In the genomic region with DNA sequence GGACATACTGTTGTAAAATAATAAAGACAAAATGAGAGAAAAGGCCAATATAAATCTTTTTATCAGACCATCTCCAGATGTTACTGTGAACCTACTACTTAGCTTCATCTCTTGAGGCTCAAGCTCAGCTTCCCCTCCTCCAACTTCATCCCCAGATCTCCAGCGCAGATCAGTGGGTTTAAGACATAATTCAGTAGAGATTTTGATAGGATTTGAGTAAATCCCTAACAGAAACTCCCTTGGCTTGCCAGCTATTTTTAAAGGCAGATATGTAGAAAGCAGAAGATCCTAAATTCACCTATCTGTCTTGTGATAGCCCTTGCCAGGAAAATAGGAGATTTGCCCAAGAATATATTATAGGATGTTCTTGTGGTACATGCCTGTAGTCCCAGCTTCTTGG, we compare ENCODE assay signal across 15 cellular contexts.
DNase-seq lines count a peak whose midpoint lies in the region; ATAC-seq and TF ChIP-seq lines count a peak whose summit lies in the region.
"Had no signal": no experiment of that assay in that cellular context is flagged by ENCODE, and none has a peak within 500 bp of the region (broad histone marks: within the 10 kb centered on the region; RNA-seq: fewer than 3 reads in every experiment).

No MANE protein-coding gene starts in this region.

- H2BK12ac ChIP-seq in mesenchymal stem cell (ENCODE audit: low read length in 2 of 2) = no peak overlapping the region

- H4K5ac ChIP-seq in IMR-90 (ENCODE audit: low read depth, low read length) = no peak overlapping the region; the same call in 1 of the 2 replicates

- TF ChIP-seq POLR2A in IMR-90 (IDR thresholded peaks at IDR 0.05; ENCODE audit: low read depth, low read length) = no peak

- POLR2A ChIA-PET in IMR-90 (lab: Charles Lee; ENCODE audit: unreplicated experiment) = no interaction called here

- TF ChIP-seq RAD21 in IMR-90 (IDR thresholded peaks at IDR 0.05; ENCODE audit: low read length) = no peak

- H3K4ac ChIP-seq in IMR-90 (ENCODE audit: low read depth, low read length) = no peak overlapping the region
- no peak overlapping the region for H3K4ac ChIP-seq in mesenchymal stem cell (ENCODE audit: low read depth in 1 of 2, low read length in 2 of 2)

- in situ Hi-C loops in IMR-90 (cut with MboI; ENCODE audit: low sequenced_read_pairs) = no loop called here

- CTCF ChIA-PET in IMR-90 (lab: Yijun Ruan, JAX) = no interaction called here

- H3K4me2 ChIP-seq in IMR-90 (ENCODE audit: low read depth, low read length) = no peak overlapping the region
- H3K4me2 ChIP-seq in mesenchymal stem cell (ENCODE audit: low read length, poor library complexity, severe bottlenecking) = no peak overlapping the region
- H3K4me2 ChIP-seq: BLaER1 treated with 17β-estradiol and CSF1 and Interleukin-3, amounts not matched to agents 10 nM and 100 nM had no signal

- no peak overlapping the region for H3K4me3 ChIP-seq in IMR-90 (ENCODE audit: insufficient read depth, low read depth, low read length)
- no peak overlapping the region for H3K4me3 ChIP-seq in mesenchymal stem cell (ENCODE audit: insufficient read depth in 1 of 2, low read depth in 1 of 2, low read length in 2 of 2)
- H3K4me3 ChIP-seq in BE2C (ENCODE audit: low read depth, low read length) = no peak overlapping the region
- H3K4me3 ChIP-seq: BLaER1 treated with 17β-estradiol and CSF1 and Interleukin-3, amounts not matched to agents 10 nM and 100 nM had no signal

- H3K14ac ChIP-seq in IMR-90 (replicated peaks; ENCODE audit: low read depth, low read length) = peak overlapping the region; percentile 26; the same call in 1 of the 2 replicates
- no peak overlapping the region for H3K14ac ChIP-seq in mesenchymal stem cell (ENCODE audit: low read length in 2 of 2)

- H4K91ac ChIP-seq in IMR-90 (ENCODE audit: insufficient read depth, low read depth, low read length) (no peak overlapping the region), mesenchymal stem cell (ENCODE audit: low read length) (no peak overlapping the region)

- TF ChIP-seq CTCF in IMR-90 (conservative IDR thresholded peaks at IDR 0.05; ENCODE audit: low read depth, low read length) (no peak), BE2C (IDR thresholded peaks at IDR 0.05; ENCODE audit: low read depth, low read length) (no peak)

- H3K9ac ChIP-seq in IMR-90 (ENCODE audit: low read depth, low read length) = no peak overlapping the region
- H3K9ac ChIP-seq in mesenchymal stem cell (ENCODE audit: low read length) = no peak overlapping the region
- H3K9ac ChIP-seq: BLaER1 treated with 17β-estradiol and CSF1 and Interleukin-3, amounts not matched to agents 10 nM and 100 nM had no signal

- WGBS in IMR-90 (ENCODE audit: extremely low coverage in 2 of 2, insufficient read length in 1 of 2), 2 experiments = no CpG with 5 or more reads among the region's 1 CpG
- WGBS in mesenchymal stem cell = no CpG with 5 or more reads among the region's 1 CpG

- H2BK15ac ChIP-seq in IMR-90 (ENCODE audit: low read depth, low read length) = peak overlapping the region; percentile 56; the same call in 1 of the 3 replicates
- H2BK15ac ChIP-seq in mesenchymal stem cell (ENCODE audit: low read depth, poor library complexity, severe bottlenecking) = no peak overlapping the region

- H3K9me1 ChIP-seq in IMR-90 (ENCODE audit: insufficient read depth, low read length) = 0 out of 2 replicates have a peak, but pooled peaks cover 5% of the 10 kb centered on the region

- H4K20me1 ChIP-seq in IMR-90 (ENCODE audit: insufficient read depth, low read length) = no peaks in the 10 kb centered on the region
- H4K20me1 ChIP-seq: BLaER1 treated with 17β-estradiol and CSF1 and Interleukin-3, amounts not matched to agents 10 nM and 100 nM had no signal

- peak overlapping the region; percentile 72; the same call in 1 of the 2 replicates for H2AK5ac ChIP-seq in IMR-90 (ENCODE audit: low read depth, low read length)
- H2AK5ac ChIP-seq in mesenchymal stem cell (ENCODE audit: low read length, severe bottlenecking) = peak overlapping the region; percentile 93

- intact Hi-C loops in IMR-90 (cut with micrococcal nuclease) = no loop called here

- H2BK120ac ChIP-seq in IMR-90 (ENCODE audit: low read depth, low read length) (no peak overlapping the region), mesenchymal stem cell (ENCODE audit: low read depth, low read length) (no peak overlapping the region)

- H3K56ac ChIP-seq in IMR-90 (ENCODE audit: extremely low read depth, insufficient read depth, low read length) = no peak overlapping the region

- H3K18ac ChIP-seq in IMR-90 (ENCODE audit: low read depth, low read length) = peak overlapping the region; percentile 74; the same call in 1 of the 2 replicates
- no peak overlapping the region for H3K18ac ChIP-seq in mesenchymal stem cell (ENCODE audit: low read depth in 1 of 2, low read length in 2 of 2)

- H2AK9ac ChIP-seq in IMR-90 (replicated peaks; ENCODE audit: low read depth, low read length, poor library complexity) = no peak overlapping the region

- dilution Hi-C loops in IMR-90 (cut with HindIII; ENCODE audit: low sequenced_read_pairs, unreplicated experiment) = no loop called here

- no TSS peak for BruUV-seq in IMR-90 (replicated peaks; lab: Mats Ljungman, UMichigan)

- H3K79me1 ChIP-seq in IMR-90 (ENCODE audit: low read depth in 1 of 2, low read length in 2 of 2) = peaks cover 8 to 21% of the 10 kb centered on the region in 2 experiments
- H3K79me1 ChIP-seq in mesenchymal stem cell (replicated peaks; ENCODE audit: low read length, poor library complexity, severe bottlenecking) = peaks cover 7% of the 10 kb centered on the region

- H3K27ac ChIP-seq in IMR-90 (ENCODE audit: insufficient read depth, low read length) (no peak overlapping the region), mesenchymal stem cell (ENCODE audit: low read length, poor library complexity, severe bottlenecking) (peak overlapping the region; percentile 29)
- H3K27ac ChIP-seq: BLaER1 treated with 17β-estradiol and CSF1 and Interleukin-3, amounts not matched to agents 10 nM and 100 nM had no signal

- H2AFZ ChIP-seq in IMR-90 (replicated peaks; ENCODE audit: low read length, poor library complexity) = no peak overlapping the region
- no peak overlapping the region for H2AFZ ChIP-seq in mesenchymal stem cell (ENCODE audit: low read depth, low read length)

- H3K9me3 ChIP-seq in IMR-90 (ENCODE audit: control insufficient read depth, insufficient read depth, low read length) (no peaks in the 10 kb centered on the region), mesenchymal stem cell (ENCODE audit: control insufficient read depth, low read length) (no peaks in the 10 kb centered on the region), BE2C (no peaks in the 10 kb centered on the region; the same call in 1 of the 2 replicates)
- H3K9me3 ChIP-seq: BLaER1 treated with 17β-estradiol and CSF1 and Interleukin-3, amounts not matched to agents 10 nM and 100 nM had no signal

- H3K36me3 ChIP-seq in IMR-90 (ENCODE audit: control insufficient read depth, insufficient read depth, low read length) (no peaks in the 10 kb centered on the region), mesenchymal stem cell (ENCODE audit: control insufficient read depth in 1 of 2, insufficient read depth in 2 of 2, low read depth in 1 of 2, low read length in 2 of 2) (no peaks in the 10 kb centered on the region), BE2C (no peaks in the 10 kb centered on the region; the same call in 1 of the 2 replicates)

- peak; percentile 43 for DNase-seq in D341Med (ENCODE audit: low spot score)
- DNase-seq in IMR-90 = no peak
- peak; percentile 21 for DNase-seq in SK-N-DZ (ENCODE audit: low spot score)
- peak; percentile 6 for DNase-seq in mesenchymal stem cell
- no peak for DNase-seq in stimulated activated CD4-positive, alpha-beta T cell treated with anti-CD3 and anti-CD28 coated beads, Interleukin-4, amount 100 ng/mL, for 4 hours
- DNase-seq in BE2C = no peak
- DNase-seq: CD8-positive, alpha-beta T cell; DMS153; DMS79; GDM1; GOT3; H9 had no signal

- H2BK20ac ChIP-seq in IMR-90 (ENCODE audit: low read depth, low read length) = 0 out of 2 replicates have a peak overlapping the region, but pooled peaks have one; percentile 28

- ATAC-seq in IMR-90 (ENCODE audit: low read depth) (no peak), GM21723 (IDR thresholded peaks at IDR 0.05; ENCODE audit: unreplicated experiment) (no peak), GM21528 (IDR thresholded peaks at IDR 0.05; ENCODE audit: low FRiP score, unreplicated experiment) (no peak)
- ATAC-seq: CD8-positive, alpha-beta T cell had no signal

- H3K4me1 ChIP-seq in IMR-90 (ENCODE audit: control insufficient read depth, insufficient read depth, low read length) (peaks cover 9% of the 10 kb centered on the region), mesenchymal stem cell (ENCODE audit: control insufficient read depth, insufficient read depth, low read depth, low read length) (peaks cover 5% of the 10 kb centered on the region), BE2C (no peaks in the 10 kb centered on the region)
- H3K4me1 ChIP-seq: BLaER1 treated with 17β-estradiol and CSF1 and Interleukin-3, amounts not matched to agents 10 nM and 100 nM had no signal

- H3K23ac ChIP-seq in IMR-90 (ENCODE audit: low read depth, low read length) (no peak overlapping the region), mesenchymal stem cell (ENCODE audit: low read length in 2 of 2) (no peak overlapping the region)

- H4K8ac ChIP-seq in IMR-90 (ENCODE audit: low read depth in 2 of 2, low read length in 2 of 2) = no peak overlapping the region
- no peak overlapping the region for H4K8ac ChIP-seq in mesenchymal stem cell (ENCODE audit: low read length)

- H2BK5ac ChIP-seq in IMR-90 (ENCODE audit: low read depth, low read length, poor library complexity, severe bottlenecking) (no peak overlapping the region), mesenchymal stem cell (ENCODE audit: low read depth, low read length, poor library complexity, severe bottlenecking) (peak overlapping the region; percentile 31)

- H3K27me3 ChIP-seq in IMR-90 (ENCODE audit: control insufficient read depth, insufficient read depth, low read length) (no peaks in the 10 kb centered on the region), mesenchymal stem cell (ENCODE audit: control insufficient read depth in 1 of 2, insufficient read depth in 1 of 2, low read length in 2 of 2) (no peaks in the 10 kb centered on the region), BE2C (no peaks in the 10 kb centered on the region)
- H3K27me3 ChIP-seq: BLaER1 treated with 17β-estradiol and CSF1 and Interleukin-3, amounts not matched to agents 10 nM and 100 nM had no signal

TF ChIP-seq in IMR-90, 13 proteins besides CTCF, POLR2A, EP300 and RAD21 (continues in another document):
- TF ChIP-seq MAZ (IDR thresholded peaks at IDR 0.05; ENCODE audit: borderline replicate concordance, low read depth, low read length) = no peak
- TF ChIP-seq, protein P1, sequence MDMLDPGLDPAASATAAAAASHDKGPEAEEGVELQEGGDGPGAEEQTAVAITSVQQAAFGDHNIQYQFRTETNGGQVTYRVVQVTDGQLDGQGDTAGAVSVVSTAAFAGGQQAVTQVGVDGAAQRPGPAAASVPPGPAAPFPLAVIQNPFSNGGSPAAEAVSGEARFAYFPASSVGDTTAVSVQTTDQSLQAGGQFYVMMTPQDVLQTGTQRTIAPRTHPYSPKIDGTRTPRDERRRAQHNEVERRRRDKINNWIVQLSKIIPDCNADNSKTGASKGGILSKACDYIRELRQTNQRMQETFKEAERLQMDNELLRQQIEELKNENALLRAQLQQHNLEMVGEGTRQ (IDR thresholded peaks at IDR 0.05; ENCODE audit: low read depth, low read length) = no peak
- no peak for TF ChIP-seq CEBPB (IDR thresholded peaks at IDR 0.05; ENCODE audit: low read depth, low read length)

Comparison
In these comparisons a context has a peak if more than half of its experiments do, and no peak if none do; other contexts are left out.
1. DNase-seq: peak in D341Med (single experiment), SK-N-DZ (single experiment) and mesenchymal stem cell (single experiment); none in IMR-90 (single experiment), stimulated activated CD4-positive, alpha-beta T cell treated with anti-CD3 and anti-CD28 coated beads, Interleukin-4, amount 100 ng/mL, for 4 hours (0 of 2) and BE2C (single experiment).